8 cellular contexts compared by ENCODE assay signal in the genomic region with DNA sequence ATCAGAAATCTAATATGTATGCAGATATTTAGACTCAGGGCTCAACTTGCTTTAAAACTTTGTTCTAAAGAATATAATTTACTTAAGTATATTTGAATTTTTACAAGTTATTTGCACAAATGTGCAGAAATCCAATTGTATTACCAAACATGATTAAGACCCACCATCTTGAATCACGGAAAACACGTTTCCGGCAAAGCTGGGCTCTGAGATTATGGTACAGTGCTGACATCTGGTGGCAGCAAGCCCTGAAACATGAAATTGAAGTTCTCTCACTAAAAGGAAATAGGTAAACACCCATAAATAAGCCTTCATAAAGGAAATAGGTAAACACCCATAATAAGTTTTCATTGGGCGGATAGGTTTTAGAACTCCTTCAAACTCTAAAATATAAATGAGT.
DNase-seq lines count a peak whose midpoint lies in the region; ATAC-seq and TF ChIP-seq lines count a peak whose summit lies in the region.

No MANE protein-coding gene starts in this region.

- WGBS in lung, 2 donors, result 7 to 9% methylated on average over 4 of the region's 4 CpGs

- TF ChIP-seq CTCF in BE2C (IDR thresholded peaks at IDR 0.05; ENCODE audit: low read depth, low read length) (peak; percentile 67), lung (IDR thresholded peaks at IDR 0.05; ENCODE audit: control extremely low read depth, extremely low read depth) (peak; percentile 42)

- H3K36me3 Mint-ChIP-seq in activated CD4-positive, alpha-beta T cell treated with anti-CD3 and anti-CD28 coated beads, Interleukin-2, amount 10 ng/mL, durations not matched to agents 7 days and 5 days (ENCODE audit: low read depth), result no peaks in the 10 kb centered on the region

- H3K4me1 ChIP-seq in BE2C (no peaks in the 10 kb centered on the region), lung (ENCODE audit: control insufficient read depth in 2 of 2, insufficient read depth in 2 of 2, low read length in 2 of 2) (no peaks in the 10 kb centered on the region)

- no peak overlapping the region; the same call in 1 of the 2 replicates for H3K4me3 ChIP-seq in BE2C (ENCODE audit: low read depth, low read length)
- no peak overlapping the region for H3K4me3 ChIP-seq in lung

- H3K27ac ChIP-seq in lung (ENCODE audit: low read depth in 1 of 2, low read length in 1 of 2), result no peak overlapping the region

- no peak overlapping the region for H3K27ac Mint-ChIP-seq in activated CD4-positive, alpha-beta T cell treated with anti-CD3 and anti-CD28 coated beads, Interleukin-2, amount 10 ng/mL, durations not matched to agents 7 days and 5 days

- POLR2A ChIA-PET in activated CD4-positive, alpha-beta T cell treated with anti-CD3 and anti-CD28 coated beads, Interleukin-2, amount 10 ng/mL, durations not matched to agents 7 days and 5 days (lab: Charles Lee), result no interaction called here

- H3K9me3 ChIP-seq in BE2C (no peaks in the 10 kb centered on the region), lung (ENCODE audit: control insufficient read depth in 2 of 2, insufficient read depth in 1 of 2, low read length in 1 of 2) (peaks cover 0 to 3% of the 10 kb centered on the region in 2 donors)

- peak; percentile 57 for ATAC-seq in GM19463 (IDR thresholded peaks at IDR 0.05; ENCODE audit: unreplicated experiment)
- ATAC-seq in lung (ENCODE audit: insufficient read depth, low FRiP score), result no peak
- no peak for ATAC-seq in HG02571 (IDR thresholded peaks at IDR 0.05; ENCODE audit: unreplicated experiment)

- CTCF ChIA-PET in activated CD4-positive, alpha-beta T cell treated with anti-CD3 and anti-CD28 coated beads, Interleukin-2, amount 10 ng/mL, durations not matched to agents 7 days and 5 days (lab: Charles Lee), result interaction anchor here (3.6 kb wide), 1 partner anchor 209 kb away, joined by 11 read pairs; no protein-coding TSS in a partner anchor

- H3K4me3 Mint-ChIP-seq in activated CD4-positive, alpha-beta T cell treated with anti-CD3 and anti-CD28 coated beads, Interleukin-2, amount 10 ng/mL, durations not matched to agents 7 days and 5 days, result no peak overlapping the region

- no peaks in the 10 kb centered on the region for H3K9me3 Mint-ChIP-seq in activated CD4-positive, alpha-beta T cell treated with anti-CD3 and anti-CD28 coated beads, Interleukin-2, amount 10 ng/mL, durations not matched to agents 7 days and 5 days

- H3K27me3 ChIP-seq in BE2C (no peaks in the 10 kb centered on the region), lung (ENCODE audit: control insufficient read depth, insufficient read depth) (no peaks in the 10 kb centered on the region)

- DNase-seq in BE2C, result peak; percentile 47
- DNase-seq in NCI-H510A (lab: John Stamatoyannopoulos, UW), result peak; percentile 2
- peak; percentile 60 for DNase-seq in activated CD4-positive, alpha-beta T cell treated with anti-CD3 and anti-CD28 coated beads, Interleukin-2, amount 10 ng/mL, durations not matched to agents 7 days and 5 days
- DNase-seq in dedifferentiated amniotic fluid mesenchymal stem cell (ENCODE audit: extremely low spot score), result peak; percentile 29
- peak; percentile 53 for DNase-seq in lung (ENCODE audit: low spot score)
- peak; percentile 18 to 21 for DNase-seq in stimulated activated CD8-positive, alpha-beta memory T cell treated with anti-CD3 and anti-CD28 coated beads, Interleukin-2, amount 100 ng/mL, for 1 hour (ENCODE audit: low read depth in 2 of 2)

- H3K27me3 Mint-ChIP-seq in activated CD4-positive, alpha-beta T cell treated with anti-CD3 and anti-CD28 coated beads, Interleukin-2, amount 10 ng/mL, durations not matched to agents 7 days and 5 days, result no peaks in the 10 kb centered on the region

- H3K36me3 ChIP-seq in BE2C, result no peaks in the 10 kb centered on the region
- no peaks in the 10 kb centered on the region for H3K36me3 ChIP-seq in lung (ENCODE audit: control insufficient read depth in 2 of 2, insufficient read depth in 2 of 2, low read length in 2 of 2)

- peaks cover 1% of the 10 kb centered on the region for H3K4me1 Mint-ChIP-seq in activated CD4-positive, alpha-beta T cell treated with anti-CD3 and anti-CD28 coated beads, Interleukin-2, amount 10 ng/mL, durations not matched to agents 7 days and 5 days

Comparison
In these comparisons a context has a peak if more than half of its experiments do, and no peak if none do; other contexts are left out.
1. DNase-seq: peak in every context shown above with its lines; median percentile 60 in activated CD4-positive, alpha-beta T cell treated with anti-CD3 and anti-CD28 coated beads, Interleukin-2, amount 10 ng/mL, durations not matched to agents 7 days and 5 days; 53 in lung; 47 in BE2C; 29 in dedifferentiated amniotic fluid mesenchymal stem cell; 20 in stimulated activated CD8-positive, alpha-beta memory T cell treated with anti-CD3 and anti-CD28 coated beads, Interleukin-2, amount 100 ng/mL, for 1 hour; 2 in NCI-H510A.